Comparison of ENCODE assay signal across 11 cellular contexts in the genomic region with DNA sequence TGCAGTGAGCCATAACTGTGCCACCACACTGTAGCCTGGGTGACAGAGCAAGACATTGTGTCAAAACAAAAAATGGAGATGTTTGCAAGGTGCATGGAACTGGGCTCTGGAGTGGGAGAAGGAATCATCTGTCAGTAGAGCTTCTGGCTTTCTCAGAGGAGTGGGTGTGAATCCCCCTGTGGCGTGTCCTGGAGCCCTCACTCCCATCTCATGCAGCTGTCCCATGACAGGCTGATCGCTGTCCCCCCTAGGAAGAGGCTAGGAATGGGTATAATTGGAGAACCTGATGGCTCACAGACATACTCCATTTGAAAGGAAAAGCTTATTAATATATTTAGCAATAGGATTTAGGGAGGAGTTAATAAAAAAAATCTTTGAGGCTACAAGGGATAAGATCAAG.
"Had no signal": no experiment of that assay in that cellular context is flagged by ENCODE, and none has a peak within 500 bp of the region (broad histone marks: within the 10 kb centered on the region; RNA-seq: fewer than 3 reads in every experiment).

No MANE protein-coding gene starts in this region.

- FAIRE-seq: H1, H54 had no signal

- H3K4me2 ChIP-seq: GM23338 had no signal

- H3K36me3 ChIP-seq: HAP-1 had no signal

- DNase-seq: GM23248, GOT3, H7, H9, HCEC 1CT, HFFc6 had no signal

- H3K4me1 ChIP-seq: HAP-1 had no signal

- H2AFZ ChIP-seq: GM23248, GM23338 had no signal

- H3K27ac Mint-ChIP-seq: GM23338, H9, HFFc6 had no signal

- H3K4me3 ChIP-seq: GM23248, GM23338, HAP-1 had no signal

- H3K9me3 Mint-ChIP-seq: GM23338, H9 had no signal

- H3K9me3 ChIP-seq: HAP-1 had no signal

- H3K27ac ChIP-seq: GM23248 had no signal

- H3K4me3 Mint-ChIP-seq: GM23338, H9, HFFc6 had no signal

- ATAC-seq: GM23338, HCT116 had no signal
